31 cellular contexts compared by ENCODE assay signal in genomic region chr10:55476129-55476528, GRCh38.
"Had no signal": no experiment of that assay in that cellular context is flagged by ENCODE, and none has a peak within 500 bp of the region (broad histone marks: within the 10 kb centered on the region; RNA-seq: fewer than 3 reads in every experiment).

No MANE protein-coding gene starts in this region.

- H3K4me1 ChIP-seq: esophagus muscularis mucosa, gastroesophageal sphincter, parathyroid adenoma, psoas muscle, upper lobe of left lung had no signal

- H2AFZ ChIP-seq: parathyroid adenoma had no signal

- FAIRE-seq: TTC549 had no signal

- ATAC-seq: activated CD4-positive, CD25-positive, alpha-beta regulatory T cell treated with anti-CD3 and anti-CD28 coated beads, Interleukin-2, amount 50 U/mL, for 24 hours; gastroesophageal sphincter; naive thymus-derived CD8-positive, alpha-beta T cell; psoas muscle; stimulated activated memory B cell treated with anti-CD40 and anti-IgM and Interleukin-4, amounts not matched to agents 10 μg/mL and 1 μg/mL and 100 μg/mL, for 72 hours; stimulated activated naive CD8-positive, alpha-beta T cell treated with anti-CD3 and anti-CD28 coated beads, Interleukin-15, amount 100 ng/mL, for 72 hours had no signal

- DNase-seq: activated CD4-positive, alpha-beta memory T cell treated with anti-CD3 and anti-CD28 coated beads for 36 hours; activated CD4-positive, alpha-beta T cell treated with anti-CD3 and anti-CD28 coated beads, Interleukin-2, amount 10 ng/mL, durations not matched to agents 24 days and 14 days; activated CD8-positive, alpha-beta memory T cell treated with anti-CD3 and anti-CD28 coated beads, Interleukin-2, amount 50 U/mL, for 48 hours; activated gamma-delta T cell; activated naive CD4-positive, alpha-beta T cell treated with anti-CD3 and anti-CD28 coated beads, Interleukin-2, amount 10 ng/mL, durations not matched to agents 7 days and 5 days; activated naive CD8-positive, alpha-beta T cell treated with anti-CD3 and anti-CD28 coated beads, Interleukin-2, amount 10 ng/mL, durations not matched to agents 7 days and 5 days; activated T-cell treated with anti-CD3 and anti-CD28 coated beads, Interleukin-2, amount 50 U/mL, for 24 hours; central memory CD4-positive, alpha-beta T cell; effector CD4-positive, alpha-beta T cell; head of caudate nucleus; hypothalamus; immature natural killer cell; midbrain; naive thymus-derived CD8-positive, alpha-beta T cell; occipital lobe; psoas muscle; stimulated activated CD4-positive, alpha-beta T cell treated with anti-CD3 and anti-CD28 coated beads, Interleukin-1b, Interleukin-23, amount 100 ng/mL, for 48 hours; stimulated activated CD4-positive, alpha-beta T cell treated with anti-CD3 and anti-CD28 coated beads, Interleukin-4, amount 100 ng/mL, for 4 hours; stimulated activated CD8-positive, alpha-beta memory T cell treated with anti-CD3 and anti-CD28 coated beads, Interleukin-4, amount 100 ng/mL, for 48 hours; stimulated activated naive CD8-positive, alpha-beta T cell treated with anti-CD3 and anti-CD28 coated beads, Interleukin-15, amount 100 ng/mL, for 72 hours; substantia nigra; T-helper 1 cell; upper lobe of left lung; WERI-Rb-1 had no signal

- H3K4me2 ChIP-seq: smooth muscle cell had no signal

- H3K27ac ChIP-seq: esophagus muscularis mucosa, gastroesophageal sphincter, parathyroid adenoma, psoas muscle, upper lobe of left lung, WERI-Rb-1 had no signal

- H3K36me3 ChIP-seq: esophagus muscularis mucosa, gastroesophageal sphincter, upper lobe of left lung, WERI-Rb-1 had no signal

- H3K9ac ChIP-seq: parathyroid adenoma had no signal

- H3K27me3 ChIP-seq: esophagus muscularis mucosa, gastroesophageal sphincter, upper lobe of left lung had no signal

- H3K9me3 ChIP-seq: psoas muscle, upper lobe of left lung had no signal

- H3K4me3 ChIP-seq: esophagus muscularis mucosa, gastroesophageal sphincter, psoas muscle, smooth muscle cell, upper lobe of left lung had no signal

- H3K79me2 ChIP-seq: parathyroid adenoma had no signal
